ENCODE assay signal across 1 cellular context in the genomic region with DNA sequence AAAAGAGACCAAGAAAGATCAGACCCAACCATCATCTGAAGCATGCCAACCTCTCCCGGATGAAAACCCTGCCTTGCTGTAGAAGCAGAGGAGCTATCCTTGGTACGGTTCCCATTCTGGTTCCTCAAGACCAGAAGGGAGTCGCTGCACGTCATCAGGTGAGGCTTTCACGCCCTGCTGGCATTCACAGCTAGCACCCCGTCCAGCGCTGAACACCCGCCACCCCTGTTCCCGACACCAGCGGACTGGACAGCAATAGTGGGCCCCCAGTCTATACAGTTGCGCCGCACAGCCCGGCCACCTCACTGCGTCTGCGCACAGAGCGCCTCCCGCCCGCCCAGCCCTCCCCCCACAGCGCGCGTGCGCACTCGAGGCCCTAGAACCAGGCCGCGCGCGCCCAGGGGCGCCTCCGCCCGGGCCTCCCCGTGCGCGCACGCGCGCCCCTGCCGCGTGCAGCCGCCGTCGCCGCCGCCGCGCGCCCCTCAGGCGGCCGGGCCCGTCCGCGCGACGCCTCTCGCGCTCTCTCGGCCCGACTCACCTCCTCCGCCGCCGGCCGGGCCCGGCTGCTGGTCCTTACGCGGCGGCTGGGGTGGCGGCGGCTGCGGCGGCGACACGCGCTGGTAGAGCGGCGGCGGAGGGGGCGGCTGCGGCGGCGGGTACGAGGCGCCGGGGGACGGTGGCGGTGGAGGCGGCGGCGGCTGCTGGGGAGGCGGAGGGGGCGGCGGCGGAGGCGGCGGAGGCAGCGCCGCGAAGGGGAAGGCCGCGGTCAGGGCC.
TF ChIP-seq lines count a peak whose summit lies in the region.

No MANE protein-coding gene starts in this region.

TF ChIP-seq in HepG2, 621 proteins besides CTCF, POLR2A, EP300 and RAD21 (continued from another document and continues in another):
- TF ChIP-seq, protein P1, sequence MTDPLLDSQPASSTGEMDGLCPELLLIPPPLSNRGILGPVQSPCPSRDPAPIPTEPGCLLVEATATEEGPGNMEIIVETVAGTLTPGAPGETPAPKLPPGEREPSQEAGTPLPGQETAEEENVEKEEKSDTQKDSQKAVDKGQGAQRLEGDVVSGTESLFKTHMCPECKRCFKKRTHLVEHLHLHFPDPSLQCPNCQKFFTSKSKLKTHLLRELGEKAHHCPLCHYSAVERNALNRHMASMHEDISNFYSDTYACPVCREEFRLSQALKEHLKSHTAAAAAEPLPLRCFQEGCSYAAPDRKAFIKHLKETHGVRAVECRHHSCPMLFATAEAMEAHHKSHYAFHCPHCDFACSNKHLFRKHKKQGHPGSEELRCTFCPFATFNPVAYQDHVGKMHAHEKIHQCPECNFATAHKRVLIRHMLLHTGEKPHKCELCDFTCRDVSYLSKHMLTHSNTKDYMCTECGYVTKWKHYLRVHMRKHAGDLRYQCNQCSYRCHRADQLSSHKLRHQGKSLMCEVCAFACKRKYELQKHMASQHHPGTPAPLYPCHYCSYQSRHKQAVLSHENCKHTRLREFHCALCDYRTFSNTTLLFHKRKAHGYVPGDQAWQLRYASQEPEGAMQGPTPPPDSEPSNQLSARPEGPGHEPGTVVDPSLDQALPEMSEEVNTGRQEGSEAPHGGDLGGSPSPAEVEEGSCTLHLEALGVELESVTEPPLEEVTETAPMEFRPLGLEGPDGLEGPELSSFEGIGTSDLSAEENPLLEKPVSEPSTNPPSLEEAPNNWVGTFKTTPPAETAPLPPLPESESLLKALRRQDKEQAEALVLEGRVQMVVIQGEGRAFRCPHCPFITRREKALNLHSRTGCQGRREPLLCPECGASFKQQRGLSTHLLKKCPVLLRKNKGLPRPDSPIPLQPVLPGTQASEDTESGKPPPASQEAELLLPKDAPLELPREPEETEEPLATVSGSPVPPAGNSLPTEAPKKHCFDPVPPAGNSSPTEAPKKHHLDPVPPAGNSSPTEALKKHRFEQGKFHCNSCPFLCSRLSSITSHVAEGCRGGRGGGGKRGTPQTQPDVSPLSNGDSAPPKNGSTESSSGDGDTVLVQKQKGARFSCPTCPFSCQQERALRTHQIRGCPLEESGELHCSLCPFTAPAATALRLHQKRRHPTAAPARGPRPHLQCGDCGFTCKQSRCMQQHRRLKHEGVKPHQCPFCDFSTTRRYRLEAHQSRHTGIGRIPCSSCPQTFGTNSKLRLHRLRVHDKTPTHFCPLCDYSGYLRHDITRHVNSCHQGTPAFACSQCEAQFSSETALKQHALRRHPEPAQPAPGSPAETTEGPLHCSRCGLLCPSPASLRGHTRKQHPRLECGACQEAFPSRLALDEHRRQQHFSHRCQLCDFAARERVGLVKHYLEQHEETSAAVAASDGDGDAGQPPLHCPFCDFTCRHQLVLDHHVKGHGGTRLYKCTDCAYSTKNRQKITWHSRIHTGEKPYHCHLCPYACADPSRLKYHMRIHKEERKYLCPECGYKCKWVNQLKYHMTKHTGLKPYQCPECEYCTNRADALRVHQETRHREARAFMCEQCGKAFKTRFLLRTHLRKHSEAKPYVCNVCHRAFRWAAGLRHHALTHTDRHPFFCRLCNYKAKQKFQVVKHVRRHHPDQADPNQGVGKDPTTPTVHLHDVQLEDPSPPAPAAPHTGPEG (CRISPR knock-in tag; IDR thresholded peaks at IDR 0.05) = no peak
- TF ChIP-seq, protein P2, sequence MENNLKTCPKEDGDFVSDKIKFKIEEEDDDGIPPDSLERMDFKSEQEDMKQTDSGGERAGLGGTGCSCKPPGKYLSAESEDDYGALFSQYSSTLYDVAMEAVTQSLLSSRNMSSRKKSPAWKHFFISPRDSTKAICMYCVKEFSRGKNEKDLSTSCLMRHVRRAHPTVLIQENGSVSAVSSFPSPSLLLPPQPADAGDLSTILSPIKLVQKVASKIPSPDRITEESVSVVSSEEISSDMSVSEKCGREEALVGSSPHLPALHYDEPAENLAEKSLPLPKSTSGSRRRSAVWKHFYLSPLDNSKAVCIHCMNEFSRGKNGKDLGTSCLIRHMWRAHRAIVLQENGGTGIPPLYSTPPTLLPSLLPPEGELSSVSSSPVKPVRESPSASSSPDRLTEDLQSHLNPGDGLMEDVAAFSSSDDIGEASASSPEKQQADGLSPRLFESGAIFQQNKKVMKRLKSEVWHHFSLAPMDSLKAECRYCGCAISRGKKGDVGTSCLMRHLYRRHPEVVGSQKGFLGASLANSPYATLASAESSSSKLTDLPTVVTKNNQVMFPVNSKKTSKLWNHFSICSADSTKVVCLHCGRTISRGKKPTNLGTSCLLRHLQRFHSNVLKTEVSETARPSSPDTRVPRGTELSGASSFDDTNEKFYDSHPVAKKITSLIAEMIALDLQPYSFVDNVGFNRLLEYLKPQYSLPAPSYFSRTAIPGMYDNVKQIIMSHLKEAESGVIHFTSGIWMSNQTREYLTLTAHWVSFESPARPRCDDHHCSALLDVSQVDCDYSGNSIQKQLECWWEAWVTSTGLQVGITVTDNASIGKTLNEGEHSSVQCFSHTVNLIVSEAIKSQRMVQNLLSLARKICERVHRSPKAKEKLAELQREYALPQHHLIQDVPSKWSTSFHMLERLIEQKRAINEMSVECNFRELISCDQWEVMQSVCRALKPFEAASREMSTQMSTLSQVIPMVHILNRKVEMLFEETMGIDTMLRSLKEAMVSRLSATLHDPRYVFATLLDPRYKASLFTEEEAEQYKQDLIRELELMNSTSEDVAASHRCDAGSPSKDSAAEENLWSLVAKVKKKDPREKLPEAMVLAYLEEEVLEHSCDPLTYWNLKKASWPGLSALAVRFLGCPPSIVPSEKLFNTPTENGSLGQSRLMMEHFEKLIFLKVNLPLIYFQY (CRISPR knock-in tag; IDR thresholded peaks at IDR 0.05; ENCODE audit: borderline replicate concordance) = no peak
- no peak for TF ChIP-seq ZNF530 (CRISPR knock-in tag; IDR thresholded peaks at IDR 0.05; ENCODE audit: low read depth)
- TF ChIP-seq, protein P3, sequence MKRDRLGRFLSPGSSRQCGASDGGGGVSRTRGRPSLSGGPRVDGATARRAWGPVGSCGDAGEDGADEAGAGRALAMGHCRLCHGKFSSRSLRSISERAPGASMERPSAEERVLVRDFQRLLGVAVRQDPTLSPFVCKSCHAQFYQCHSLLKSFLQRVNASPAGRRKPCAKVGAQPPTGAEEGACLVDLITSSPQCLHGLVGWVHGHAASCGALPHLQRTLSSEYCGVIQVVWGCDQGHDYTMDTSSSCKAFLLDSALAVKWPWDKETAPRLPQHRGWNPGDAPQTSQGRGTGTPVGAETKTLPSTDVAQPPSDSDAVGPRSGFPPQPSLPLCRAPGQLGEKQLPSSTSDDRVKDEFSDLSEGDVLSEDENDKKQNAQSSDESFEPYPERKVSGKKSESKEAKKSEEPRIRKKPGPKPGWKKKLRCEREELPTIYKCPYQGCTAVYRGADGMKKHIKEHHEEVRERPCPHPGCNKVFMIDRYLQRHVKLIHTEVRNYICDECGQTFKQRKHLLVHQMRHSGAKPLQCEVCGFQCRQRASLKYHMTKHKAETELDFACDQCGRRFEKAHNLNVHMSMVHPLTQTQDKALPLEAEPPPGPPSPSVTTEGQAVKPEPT (CRISPR knock-in tag; IDR thresholded peaks at IDR 0.05; ENCODE audit: low read depth) = no peak
- no peak for TF ChIP-seq ZNF441 (CRISPR knock-in tag; IDR thresholded peaks at IDR 0.05; ENCODE audit: borderline replicate concordance)
- TF ChIP-seq HMG20A (CRISPR knock-in tag; IDR thresholded peaks at IDR 0.05; ENCODE audit: borderline replicate concordance) = no peak
- no peak for TF ChIP-seq ZNF34 (CRISPR knock-in tag; IDR thresholded peaks at IDR 0.05; ENCODE audit: borderline replicate concordance)
- TF ChIP-seq ZNF274 (CRISPR knock-in tag; IDR thresholded peaks at IDR 0.05) = 0 out of 2 replicates have a peak, but pooled peaks have one; percentile 35
- TF ChIP-seq, protein P4, sequence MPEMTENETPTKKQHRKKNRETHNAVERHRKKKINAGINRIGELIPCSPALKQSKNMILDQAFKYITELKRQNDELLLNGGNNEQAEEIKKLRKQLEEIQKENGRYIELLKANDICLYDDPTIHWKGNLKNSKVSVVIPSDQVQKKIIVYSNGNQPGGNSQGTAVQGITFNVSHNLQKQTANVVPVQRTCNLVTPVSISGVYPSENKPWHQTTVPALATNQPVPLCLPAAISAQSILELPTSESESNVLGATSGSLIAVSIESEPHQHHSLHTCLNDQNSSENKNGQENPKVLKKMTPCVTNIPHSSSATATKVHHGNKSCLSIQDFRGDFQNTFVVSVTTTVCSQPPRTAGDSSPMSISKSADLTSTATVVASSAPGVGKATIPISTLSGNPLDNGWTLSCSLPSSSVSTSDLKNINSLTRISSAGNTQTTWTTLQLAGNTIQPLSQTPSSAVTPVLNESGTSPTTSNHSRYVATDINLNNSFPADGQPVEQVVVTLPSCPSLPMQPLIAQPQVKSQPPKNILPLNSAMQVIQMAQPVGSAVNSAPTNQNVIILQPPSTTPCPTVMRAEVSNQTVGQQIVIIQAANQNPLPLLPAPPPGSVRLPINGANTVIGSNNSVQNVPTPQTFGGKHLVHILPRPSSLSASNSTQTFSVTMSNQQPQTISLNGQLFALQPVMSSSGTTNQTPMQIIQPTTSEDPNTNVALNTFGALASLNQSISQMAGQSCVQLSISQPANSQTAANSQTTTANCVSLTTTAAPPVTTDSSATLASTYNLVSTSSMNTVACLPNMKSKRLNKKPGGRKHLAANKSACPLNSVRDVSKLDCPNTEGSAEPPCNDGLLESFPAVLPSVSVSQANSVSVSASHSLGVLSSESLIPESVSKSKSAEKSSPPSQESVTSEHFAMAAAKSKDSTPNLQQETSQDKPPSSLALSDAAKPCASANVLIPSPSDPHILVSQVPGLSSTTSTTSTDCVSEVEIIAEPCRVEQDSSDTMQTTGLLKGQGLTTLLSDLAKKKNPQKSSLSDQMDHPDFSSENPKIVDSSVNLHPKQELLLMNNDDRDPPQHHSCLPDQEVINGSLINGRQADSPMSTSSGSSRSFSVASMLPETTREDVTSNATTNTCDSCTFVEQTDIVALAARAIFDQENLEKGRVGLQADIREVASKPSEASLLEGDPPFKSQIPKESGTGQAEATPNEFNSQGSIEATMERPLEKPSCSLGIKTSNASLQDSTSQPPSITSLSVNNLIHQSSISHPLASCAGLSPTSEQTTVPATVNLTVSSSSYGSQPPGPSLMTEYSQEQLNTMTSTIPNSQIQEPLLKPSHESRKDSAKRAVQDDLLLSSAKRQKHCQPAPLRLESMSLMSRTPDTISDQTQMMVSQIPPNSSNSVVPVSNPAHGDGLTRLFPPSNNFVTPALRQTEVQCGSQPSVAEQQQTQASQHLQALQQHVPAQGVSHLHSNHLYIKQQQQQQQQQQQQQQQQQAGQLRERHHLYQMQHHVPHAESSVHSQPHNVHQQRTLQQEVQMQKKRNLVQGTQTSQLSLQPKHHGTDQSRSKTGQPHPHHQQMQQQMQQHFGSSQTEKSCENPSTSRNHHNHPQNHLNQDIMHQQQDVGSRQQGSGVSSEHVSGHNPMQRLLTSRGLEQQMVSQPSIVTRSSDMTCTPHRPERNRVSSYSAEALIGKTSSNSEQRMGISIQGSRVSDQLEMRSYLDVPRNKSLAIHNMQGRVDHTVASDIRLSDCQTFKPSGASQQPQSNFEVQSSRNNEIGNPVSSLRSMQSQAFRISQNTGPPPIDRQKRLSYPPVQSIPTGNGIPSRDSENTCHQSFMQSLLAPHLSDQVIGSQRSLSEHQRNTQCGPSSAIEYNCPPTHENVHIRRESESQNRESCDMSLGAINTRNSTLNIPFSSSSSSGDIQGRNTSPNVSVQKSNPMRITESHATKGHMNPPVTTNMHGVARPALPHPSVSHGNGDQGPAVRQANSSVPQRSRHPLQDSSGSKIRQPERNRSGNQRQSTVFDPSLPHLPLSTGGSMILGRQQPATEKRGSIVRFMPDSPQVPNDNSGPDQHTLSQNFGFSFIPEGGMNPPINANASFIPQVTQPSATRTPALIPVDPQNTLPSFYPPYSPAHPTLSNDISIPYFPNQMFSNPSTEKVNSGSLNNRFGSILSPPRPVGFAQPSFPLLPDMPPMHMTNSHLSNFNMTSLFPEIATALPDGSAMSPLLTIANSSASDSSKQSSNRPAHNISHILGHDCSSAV (CRISPR knock-in tag; IDR thresholded peaks at IDR 0.05; ENCODE audit: borderline replicate concordance) = no peak
- TF ChIP-seq ZSCAN22 (CRISPR knock-in tag; IDR thresholded peaks at IDR 0.05) = no peak
- TF ChIP-seq, protein P5, sequence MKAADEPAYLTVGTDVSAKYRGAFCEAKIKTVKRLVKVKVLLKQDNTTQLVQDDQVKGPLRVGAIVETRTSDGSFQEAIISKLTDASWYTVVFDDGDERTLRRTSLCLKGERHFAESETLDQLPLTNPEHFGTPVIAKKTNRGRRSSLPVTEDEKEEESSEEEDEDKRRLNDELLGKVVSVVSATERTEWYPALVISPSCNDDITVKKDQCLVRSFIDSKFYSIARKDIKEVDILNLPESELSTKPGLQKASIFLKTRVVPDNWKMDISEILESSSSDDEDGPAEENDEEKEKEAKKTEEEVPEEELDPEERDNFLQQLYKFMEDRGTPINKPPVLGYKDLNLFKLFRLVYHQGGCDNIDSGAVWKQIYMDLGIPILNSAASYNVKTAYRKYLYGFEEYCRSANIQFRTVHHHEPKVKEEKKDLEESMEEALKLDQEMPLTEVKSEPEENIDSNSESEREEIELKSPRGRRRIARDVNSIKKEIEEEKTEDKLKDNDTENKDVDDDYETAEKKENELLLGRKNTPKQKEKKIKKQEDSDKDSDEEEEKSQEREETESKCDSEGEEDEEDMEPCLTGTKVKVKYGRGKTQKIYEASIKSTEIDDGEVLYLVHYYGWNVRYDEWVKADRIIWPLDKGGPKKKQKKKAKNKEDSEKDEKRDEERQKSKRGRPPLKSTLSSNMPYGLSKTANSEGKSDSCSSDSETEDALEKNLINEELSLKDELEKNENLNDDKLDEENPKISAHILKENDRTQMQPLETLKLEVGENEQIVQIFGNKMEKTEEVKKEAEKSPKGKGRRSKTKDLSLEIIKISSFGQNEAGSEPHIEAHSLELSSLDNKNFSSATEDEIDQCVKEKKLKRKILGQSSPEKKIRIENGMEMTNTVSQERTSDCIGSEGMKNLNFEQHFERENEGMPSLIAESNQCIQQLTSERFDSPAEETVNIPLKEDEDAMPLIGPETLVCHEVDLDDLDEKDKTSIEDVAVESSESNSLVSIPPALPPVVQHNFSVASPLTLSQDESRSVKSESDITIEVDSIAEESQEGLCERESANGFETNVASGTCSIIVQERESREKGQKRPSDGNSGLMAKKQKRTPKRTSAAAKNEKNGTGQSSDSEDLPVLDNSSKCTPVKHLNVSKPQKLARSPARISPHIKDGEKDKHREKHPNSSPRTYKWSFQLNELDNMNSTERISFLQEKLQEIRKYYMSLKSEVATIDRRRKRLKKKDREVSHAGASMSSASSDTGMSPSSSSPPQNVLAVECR (CRISPR knock-in tag; IDR thresholded peaks at IDR 0.05; ENCODE audit: borderline replicate concordance) = 0 out of 2 replicates have a peak, but pooled peaks have one; percentile 34
- TF ChIP-seq IKZF4 (CRISPR knock-in tag; IDR thresholded peaks at IDR 0.05; ENCODE audit: borderline replicate concordance, low read depth, not compliant biosample characterization) = peak; percentile 61
- no peak for TF ChIP-seq PAWR (CRISPR knock-in tag; IDR thresholded peaks at IDR 0.05; ENCODE audit: borderline replicate concordance)
- no peak for TF ChIP-seq ZNF781 (CRISPR knock-in tag; IDR thresholded peaks at IDR 0.05; ENCODE audit: borderline replicate concordance, not compliant biosample characterization)
- no peak for TF ChIP-seq ETV5 (CRISPR knock-in tag; IDR thresholded peaks at IDR 0.05; ENCODE audit: borderline replicate concordance)
